ENCODE assay signal across 24 cellular contexts in genomic region chr4:152165146-152165545, GRCh38.
A peak's percentile ranks its signal among the peaks of the same experiment; 100 is the strongest.
DNase-seq lines count a peak whose midpoint lies in the region; ATAC-seq and TF ChIP-seq lines count a peak whose summit lies in the region.
"Had no signal": no experiment of that assay in that cellular context is flagged by ENCODE, and none has a peak within 500 bp of the region (broad histone marks: within the 10 kb centered on the region; RNA-seq: fewer than 3 reads in every experiment).

No MANE protein-coding gene starts in this region.

- no peak for TF ChIP-seq CTCF in body of pancreas (IDR thresholded peaks at IDR 0.05)

- DNase-seq in NCI-H146 (lab: John Stamatoyannopoulos, UW) = peak; percentile 15
- DNase-seq in NCI-H146 treated with DMSO at 0.1 percent for 48 hours (lab: John Stamatoyannopoulos, UW; ENCODE audit: unreplicated experiment) = no peak
- peak; percentile 75 for DNase-seq in iPS DF 19.7 (ENCODE audit: low read depth, low spot score)
- DNase-seq in body of pancreas = no peak
- no peak for DNase-seq in activated CD4-positive, alpha-beta T cell treated with anti-CD3 and anti-CD28 coated beads for 48 hours
- DNase-seq: 8988T; activated CD4-positive, alpha-beta memory T cell treated with anti-CD3 and anti-CD28 coated beads, Interleukin-2, amount 10 ng/mL, durations not matched to agents 7 days and 5 days; activated T-cell treated with anti-CD3 and anti-CD28 coated beads, Interleukin-2, amount 50 U/mL, for 24 hours; BE2C; Calu3; glutamatergic neuron; kidney glomerular epithelial cell; midbrain; MV-4-11; NCI-H2029; NCI-H510A treated with DMSO at 0.1 percent for 48 hours; psoas muscle; SIG-M5; T-helper 17 cell; WERI-Rb-1 had no signal

- no peaks in the 10 kb centered on the region for H3K27me3 ChIP-seq in body of pancreas
- H3K27me3 ChIP-seq: BE2C, esophagus muscularis mucosa had no signal

- H3K27ac ChIP-seq in angular gyrus (ENCODE audit: low read depth, low read length) = peak overlapping the region; percentile 7
- no peak overlapping the region for H3K27ac ChIP-seq in body of pancreas
- H3K27ac ChIP-seq: esophagus muscularis mucosa, psoas muscle, WERI-Rb-1 had no signal

- H3K36me3 ChIP-seq in body of pancreas (replicated peaks in 1 of 2; ENCODE audit: insufficient read depth in 1 of 2, low read depth in 2 of 2) = no peaks in the 10 kb centered on the region
- H3K36me3 ChIP-seq: BE2C, esophagus muscularis mucosa, WERI-Rb-1 had no signal

- no peak overlapping the region for H3K4me3 ChIP-seq in body of pancreas
- H3K4me3 ChIP-seq: esophagus muscularis mucosa, psoas muscle had no signal

- ATAC-seq in body of pancreas (no peak), GM18858 (IDR thresholded peaks at IDR 0.05; ENCODE audit: unreplicated experiment) (no peak), HG03439 (IDR thresholded peaks at IDR 0.05; ENCODE audit: unreplicated experiment) (no peak)
- ATAC-seq: T-helper 17 cell had no signal

- WGBS in body of pancreas, 2 donors = 27 to 34% methylated on average over 2 of the region's 2 CpGs

- H3K4me1 ChIP-seq in body of pancreas = no peaks in the 10 kb centered on the region
- H3K4me1 ChIP-seq: psoas muscle had no signal

- intact Hi-C loops in body of pancreas (cut with DNase I) = no loop called here

- H3K9me3 ChIP-seq in body of pancreas = no peaks in the 10 kb centered on the region
- H3K9me3 ChIP-seq: BE2C, esophagus muscularis mucosa, psoas muscle had no signal

- no peak for TF ChIP-seq POLR2A in body of pancreas (IDR thresholded peaks at IDR 0.05)

Comparison
In these comparisons a context has a peak if more than half of its experiments do, and no peak if none do; other contexts are left out.
1. DNase-seq: peak in NCI-H146 (single experiment) and iPS DF 19.7 (single experiment); none in NCI-H146 treated with DMSO at 0.1 percent for 48 hours (single experiment), body of pancreas (0 of 4) and activated CD4-positive, alpha-beta T cell treated with anti-CD3 and anti-CD28 coated beads for 48 hours (single experiment).